ENCODE assay signal across 11 cellular contexts in the genomic region with DNA sequence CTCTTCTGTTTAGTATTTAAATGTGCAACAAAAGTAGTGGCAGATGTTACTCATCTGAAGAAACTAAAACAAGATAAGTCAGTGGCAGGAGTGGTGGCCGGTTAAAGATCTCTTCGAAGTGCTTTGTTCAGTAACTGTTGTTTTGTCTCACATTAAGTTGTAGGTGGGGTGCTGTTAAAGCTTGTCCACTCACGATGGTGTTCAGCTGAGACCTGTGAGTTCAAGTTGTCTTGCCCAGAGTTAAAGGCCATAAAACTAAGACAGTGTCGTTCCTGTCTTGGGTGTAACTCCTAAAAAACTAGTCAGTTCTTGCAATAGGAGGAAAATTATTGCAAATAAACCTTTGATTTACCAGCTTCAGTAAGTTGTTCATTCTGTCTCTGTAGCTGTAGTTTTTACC. TPM values are rescaled to one million over a fixed set of nuclear protein-coding genes. Genes with fewer than 3 reads are reported as not detected.
A peak's percentile ranks its signal among the peaks of the same experiment; 100 is the strongest.
DNase-seq lines count a peak whose midpoint lies in the region; ATAC-seq and TF ChIP-seq lines count a peak whose summit lies in the region.
"Had no signal": no experiment of that assay in that cellular context is flagged by ENCODE, and none has a peak within 500 bp of the region (broad histone marks: within the 10 kb centered on the region; RNA-seq: fewer than 3 reads in every experiment).

No MANE protein-coding gene starts in this region.

- H3K27me3 Mint-ChIP-seq in Caco-2 (ENCODE audit: insufficient read depth, unreplicated experiment) = peaks cover 9% of the 10 kb centered on the region
- H3K27me3 Mint-ChIP-seq: activated naive CD8-positive, alpha-beta T cell; CD8-positive, alpha-beta memory T cell; IgD-negative memory B cell had no signal

- no peaks in the 10 kb centered on the region; the same call in 1 of the 2 replicates for H3K9me2 ChIP-seq in Karpas-422 (replicated peaks; ENCODE audit: insufficient read depth, low read length)

- DNase-seq in WERI-Rb-1 = no peak
- no peak for DNase-seq in Karpas-422
- DNase-seq in Caco-2 = no peak
- DNase-seq: CD8-positive, alpha-beta memory T cell had no signal

- H3K9ac ChIP-seq in KMS-11 = no peak overlapping the region
- peak overlapping the region; percentile 12 for H3K9ac ChIP-seq in iPS-18a (ENCODE audit: low read length)
- peak overlapping the region; percentile 67 to 73 (median 72) for H3K9ac ChIP-seq in skeletal muscle tissue (ENCODE audit: low read depth in 1 of 3, low read length in 3 of 3)
- H3K9ac ChIP-seq in Karpas-422 (ENCODE audit: low read length) = no peak overlapping the region

- no peaks in the 10 kb centered on the region for H3K27me3 ChIP-seq in KMS-11 (ENCODE audit: insufficient read depth, low read depth)
- H3K27me3 ChIP-seq in WERI-Rb-1 (ENCODE audit: insufficient read depth, low read depth, severe bottlenecking) = no peaks in the 10 kb centered on the region
- H3K27me3 ChIP-seq in iPS-18a (ENCODE audit: control insufficient read depth, insufficient read depth, low read length) = no peaks in the 10 kb centered on the region
- H3K27me3 ChIP-seq in skeletal muscle tissue (ENCODE audit: control insufficient read depth in 3 of 3, insufficient read depth in 3 of 3, low read length in 3 of 3) = no peaks in the 10 kb centered on the region
- no peaks in the 10 kb centered on the region for H3K27me3 ChIP-seq in Karpas-422 (ENCODE audit: low read length)
- no peaks in the 10 kb centered on the region for H3K27me3 ChIP-seq in Caco-2 (replicated peaks; ENCODE audit: control insufficient read depth, insufficient read depth, low read length)

- H3K4me2 ChIP-seq in KMS-11 = no peak overlapping the region; the same call in 1 of the 2 replicates
- no peak overlapping the region for H3K4me2 ChIP-seq in Karpas-422 (ENCODE audit: low read depth, low read length, poor library complexity, severe bottlenecking)

- H3K4me1 ChIP-seq in KMS-11 (ENCODE audit: low read depth, poor library complexity, severe bottlenecking) = peaks cover 19% of the 10 kb centered on the region
- peaks cover 26% of the 10 kb centered on the region for H3K4me1 ChIP-seq in iPS-18a (ENCODE audit: control insufficient read depth, low read depth, low read length)
- peaks cover 4 to 13% (median 5%) of the 10 kb centered on the region in 3 donors for H3K4me1 ChIP-seq in skeletal muscle tissue (ENCODE audit: control insufficient read depth in 3 of 3, insufficient read depth in 3 of 3, low read length in 3 of 3)
- H3K4me1 ChIP-seq in Karpas-422 (ENCODE audit: low read length) = no peaks in the 10 kb centered on the region
- no peaks in the 10 kb centered on the region for H3K4me1 ChIP-seq in Caco-2

- H3K27ac ChIP-seq in KMS-11 (0 out of 2 replicates have a peak overlapping the region, but pooled peaks have one; percentile 15), WERI-Rb-1 (peak overlapping the region; percentile 88), iPS-18a (ENCODE audit: low read length) (no peak overlapping the region), skeletal muscle tissue (ENCODE audit: low read depth, low read length) (peak overlapping the region; percentile 76), Karpas-422 (ENCODE audit: low read length) (no peak overlapping the region)

- H3K9me3 Mint-ChIP-seq in Caco-2 (ENCODE audit: unreplicated experiment) = no peaks in the 10 kb centered on the region
- H3K9me3 Mint-ChIP-seq: CD8-positive, alpha-beta memory T cell; IgD-negative memory B cell had no signal

- CTCF ChIA-PET in Caco-2 (lab: Charles Lee) = no interaction called here

- H3K4me3 ChIP-seq in KMS-11 (IDR thresholded peaks at IDR 0.05; ENCODE audit: insufficient read depth, low read depth, low read length) (no peak overlapping the region), WERI-Rb-1 (ENCODE audit: low read depth, low read length) (peak overlapping the region; percentile 90), iPS-18a (ENCODE audit: low read length) (no peak overlapping the region), skeletal muscle tissue (ENCODE audit: low read length in 3 of 3) (peak overlapping the region; percentile 23 to 69 (median 41)), Karpas-422 (ENCODE audit: low read length) (no peak overlapping the region), Caco-2 (ENCODE audit: low read depth, low read length) (no peak overlapping the region)

- POLR2A ChIA-PET in Caco-2 (lab: Charles Lee) = no interaction called here

- H3K9me3 ChIP-seq in WERI-Rb-1 (ENCODE audit: severe bottlenecking) (no peaks in the 10 kb centered on the region), iPS-18a (ENCODE audit: control insufficient read depth, low read depth, low read length) (no peaks in the 10 kb centered on the region), skeletal muscle tissue (ENCODE audit: control insufficient read depth in 3 of 3, low read length in 3 of 3) (no peaks in the 10 kb centered on the region), Karpas-422 (ENCODE audit: low read length) (no peaks in the 10 kb centered on the region; the same call in 1 of the 2 replicates), Caco-2 (no peaks in the 10 kb centered on the region)

- H3K27ac Mint-ChIP-seq in Caco-2 (ENCODE audit: unreplicated experiment) = no peak overlapping the region
- H3K27ac Mint-ChIP-seq: activated naive CD8-positive, alpha-beta T cell; CD8-positive, alpha-beta memory T cell; IgD-negative memory B cell had no signal

- H3K36me3 ChIP-seq in KMS-11 (ENCODE audit: insufficient read depth) (no peaks in the 10 kb centered on the region), WERI-Rb-1 (0 out of 2 replicates have a peak, but pooled peaks cover under 1% of the 10 kb centered on the region), iPS-18a (ENCODE audit: control insufficient read depth, low read depth, low read length) (no peaks in the 10 kb centered on the region), skeletal muscle tissue (ENCODE audit: control insufficient read depth in 3 of 3, insufficient read depth in 3 of 3, low read length in 3 of 3) (no peaks in the 10 kb centered on the region), Karpas-422 (ENCODE audit: insufficient read depth, low read length) (no peaks in the 10 kb centered on the region), Caco-2 (ENCODE audit: control insufficient read depth, insufficient read depth, low read length) (no peaks in the 10 kb centered on the region)

- TF ChIP-seq CTCF in KMS-11 (conservative IDR thresholded peaks at IDR 0.05; ENCODE audit: low read depth, low read length) (no peak), WERI-Rb-1 (IDR thresholded peaks at IDR 0.05; ENCODE audit: low read depth, low read length) (no peak), Caco-2 (IDR thresholded peaks at IDR 0.05; ENCODE audit: insufficient read depth in 1 of 2, low read depth in 1 of 2, low read length in 1 of 2, severe bottlenecking in 1 of 2, unreplicated experiment in 1 of 2) (no peak)

- no peaks in the 10 kb centered on the region for H3K79me2 ChIP-seq in KMS-11 (ENCODE audit: insufficient read depth, low read depth)
- no peaks in the 10 kb centered on the region for H3K79me2 ChIP-seq in Karpas-422 (ENCODE audit: low read length)

- H2AFZ ChIP-seq in KMS-11 (ENCODE audit: low read depth) (no peak overlapping the region), Karpas-422 (ENCODE audit: low read length) (no peak overlapping the region)

- no peaks in the 10 kb centered on the region for H3K36me3 Mint-ChIP-seq in Caco-2 (ENCODE audit: insufficient read depth, unreplicated experiment)
- H3K36me3 Mint-ChIP-seq: activated naive CD8-positive, alpha-beta T cell; CD8-positive, alpha-beta memory T cell; IgD-negative memory B cell had no signal

- BruUV-seq in Caco-2 (replicated peaks; lab: Mats Ljungman, UMichigan) = no TSS peak

- intact Hi-C loops in Caco-2 (cut with micrococcal nuclease; ENCODE audit: unreplicated experiment) = no loop called here

- H3K4me3 Mint-ChIP-seq in Caco-2 (ENCODE audit: unreplicated experiment) = no peak overlapping the region
- H3K4me3 Mint-ChIP-seq: activated naive CD8-positive, alpha-beta T cell; CD8-positive, alpha-beta memory T cell; IgD-negative memory B cell had no signal

- no peaks in the 10 kb centered on the region for H3K4me1 Mint-ChIP-seq in Caco-2 (ENCODE audit: low read depth, unreplicated experiment)
- H3K4me1 Mint-ChIP-seq: CD8-positive, alpha-beta memory T cell; IgD-negative memory B cell had no signal

- H4K20me1 ChIP-seq in KMS-11 (ENCODE audit: insufficient read depth) = no peaks in the 10 kb centered on the region
- no peaks in the 10 kb centered on the region for H4K20me1 ChIP-seq in Karpas-422 (ENCODE audit: insufficient read depth, low read depth, low read length)

- ATAC-seq in HG03469 (IDR thresholded peaks at IDR 0.05; ENCODE audit: unreplicated experiment) (no peak), HG03108 (IDR thresholded peaks at IDR 0.05; ENCODE audit: unreplicated experiment) (no peak)

RNA-seq across cellular contexts. Expression of gene FOXP2, which starts 0.9 kb away (rescaled TPM):
- total RNA-seq in skeletal muscle tissue = 10.4 TPM
- total RNA-seq in Karpas-422 (2014; rRNA removed; shearing (Covaris generic); ENCODE audit: low replicate concordance) = not detected in 2 replicates
- total RNA-seq in Caco-2 (2022) = not detected in 2 replicates
- total RNA-seq: CD8-positive, alpha-beta memory T cell had no signal

Comparison
In these comparisons a context has a peak if more than half of its experiments do, and no peak if none do; other contexts are left out.
1. H3K27ac ChIP-seq: peak in KMS-11 (single experiment), WERI-Rb-1 (single experiment) and skeletal muscle tissue (single experiment); none in iPS-18a (single experiment) and Karpas-422 (single experiment).
2. H3K4me3 ChIP-seq: peak in WERI-Rb-1 (single experiment) and skeletal muscle tissue (3 of 3); none in KMS-11 (single experiment), iPS-18a (single experiment), Karpas-422 (single experiment) and Caco-2 (single experiment).
3. H3K9ac ChIP-seq: peak in iPS-18a (single experiment) and skeletal muscle tissue (3 of 3); none in KMS-11 (single experiment) and Karpas-422 (single experiment).
4. RNA of gene FOXP2, which starts 0.9 kb away (total RNA-seq): 10.4 TPM in skeletal muscle tissue (single experiment); not detected in Karpas-422 and not detected in Caco-2; every median in the first group is over 10 times any median in the second.